In genomic region chr11:726278-726915, GRCh38 we compare ENCODE assay signal across 6 cellular contexts. TPM values are rescaled to one million over a fixed set of nuclear protein-coding genes. Genes with fewer than 3 reads are reported as not detected.
DNase-seq lines count a peak whose midpoint lies in the region; ATAC-seq lines count a peak whose summit lies in the region.

No MANE protein-coding gene starts in this region.

- no peaks in the 10 kb centered on the region for H3K9me3 Mint-ChIP-seq in activated T-helper 1 cell treated with anti-CD3 and anti-CD28 coated beads, Interleukin-12 subunit alpha, Interleukin-12 subunit beta, Interleukin-2, Interleukin-4 antibody, amounts not matched to agents 30 ng/mL and 10 ng/mL and 1 ng/mL, durations not matched to agents 14 hours and 24 hours and 36 hours

- peak overlapping the region; percentile 37 for H3K4me3 Mint-ChIP-seq in activated T-helper 1 cell treated with anti-CD3 and anti-CD28 coated beads, Interleukin-12 subunit alpha, Interleukin-12 subunit beta, Interleukin-2, Interleukin-4 antibody, amounts not matched to agents 30 ng/mL and 10 ng/mL and 1 ng/mL, durations not matched to agents 14 hours and 24 hours and 36 hours

- H3K36me3 Mint-ChIP-seq in activated T-helper 1 cell treated with anti-CD3 and anti-CD28 coated beads, Interleukin-12 subunit alpha, Interleukin-12 subunit beta, Interleukin-2, Interleukin-4 antibody, amounts not matched to agents 30 ng/mL and 10 ng/mL and 1 ng/mL, durations not matched to agents 14 hours and 24 hours and 36 hours (ENCODE audit: low read depth): peaks cover 2% of the 10 kb centered on the region

- H3K27me3 Mint-ChIP-seq in activated T-helper 1 cell treated with anti-CD3 and anti-CD28 coated beads, Interleukin-12 subunit alpha, Interleukin-12 subunit beta, Interleukin-2, Interleukin-4 antibody, amounts not matched to agents 30 ng/mL and 10 ng/mL and 1 ng/mL, durations not matched to agents 14 hours and 24 hours and 36 hours (ENCODE audit: insufficient read depth): peaks cover 11% of the 10 kb centered on the region

- no peak overlapping the region for H3K27ac Mint-ChIP-seq in activated T-helper 1 cell treated with anti-CD3 and anti-CD28 coated beads, Interleukin-12 subunit alpha, Interleukin-12 subunit beta, Interleukin-2, Interleukin-4 antibody, amounts not matched to agents 30 ng/mL and 10 ng/mL and 1 ng/mL, durations not matched to agents 14 hours and 24 hours and 36 hours

- DNase-seq in NCI-H524 (lab: John Stamatoyannopoulos, UW) (peak; percentile 22 to 61), NCI-H524 treated with DMSO at 0.1 percent for 48 hours (lab: John Stamatoyannopoulos, UW) (no peak), left kidney (ENCODE audit: low read depth, low spot score) (peak; percentile 85), AG20443 (ENCODE audit: low spot score) (no peak)
- DNase-seq in activated T-helper 1 cell treated with anti-CD3 and anti-CD28 coated beads, Interleukin-12 subunit alpha, Interleukin-12 subunit beta, Interleukin-2, Interleukin-4 antibody, amounts not matched to agents 30 ng/mL and 10 ng/mL and 1 ng/mL, durations not matched to agents 14 hours and 24 hours and 36 hours (ENCODE audit: low spot score): peak; percentile 46

- intact Hi-C loops in activated T-helper 1 cell treated with anti-CD3 and anti-CD28 coated beads, Interleukin-12 subunit alpha, Interleukin-12 subunit beta, Interleukin-2, Interleukin-4 antibody, amounts not matched to agents 30 ng/mL and 10 ng/mL and 1 ng/mL, durations not matched to agents 14 hours and 24 hours and 36 hours (cut with micrococcal nuclease): loop anchor here (2.0 to 10.0 kb wide), 2 partner anchors 166 to 282 kb away; partner anchors contain the start of genes ANO9, LMNTD2 and RASSF7

- ATAC-seq in GM21786 (IDR thresholded peaks at IDR 0.05; ENCODE audit: unreplicated experiment): no peak

- H3K4me1 Mint-ChIP-seq in activated T-helper 1 cell treated with anti-CD3 and anti-CD28 coated beads, Interleukin-12 subunit alpha, Interleukin-12 subunit beta, Interleukin-2, Interleukin-4 antibody, amounts not matched to agents 30 ng/mL and 10 ng/mL and 1 ng/mL, durations not matched to agents 14 hours and 24 hours and 36 hours (ENCODE audit: low read depth): peaks cover 8% of the 10 kb centered on the region

RNA-seq across cellular contexts. Expression of gene EPS8L2, which starts 20.4 kb away (rescaled TPM):
- 16.8 and 20.2 TPM in 2 replicates for total RNA-seq in activated T-helper 1 cell treated with anti-CD3 and anti-CD28 coated beads, Interleukin-12 subunit alpha, Interleukin-12 subunit beta, Interleukin-2, Interleukin-4 antibody, amounts not matched to agents 30 ng/mL and 10 ng/mL and 1 ng/mL, durations not matched to agents 14 hours and 24 hours and 36 hours

RNA-seq across cellular contexts. Expression of gene TALDO1, which starts 20.9 kb away (rescaled TPM):
- 269 and 283 TPM in 2 replicates for total RNA-seq in activated T-helper 1 cell treated with anti-CD3 and anti-CD28 coated beads, Interleukin-12 subunit alpha, Interleukin-12 subunit beta, Interleukin-2, Interleukin-4 antibody, amounts not matched to agents 30 ng/mL and 10 ng/mL and 1 ng/mL, durations not matched to agents 14 hours and 24 hours and 36 hours

RNA-seq across cellular contexts. Expression of gene TMEM80, which starts 30.8 kb away (rescaled TPM):
- total RNA-seq in activated T-helper 1 cell treated with anti-CD3 and anti-CD28 coated beads, Interleukin-12 subunit alpha, Interleukin-12 subunit beta, Interleukin-2, Interleukin-4 antibody, amounts not matched to agents 30 ng/mL and 10 ng/mL and 1 ng/mL, durations not matched to agents 14 hours and 24 hours and 36 hours: 14.2 and 14.7 TPM in 2 replicates

RNA-seq across cellular contexts. Expression of gene DEAF1, which starts 31.4 kb away (rescaled TPM):
- total RNA-seq in activated T-helper 1 cell treated with anti-CD3 and anti-CD28 coated beads, Interleukin-12 subunit alpha, Interleukin-12 subunit beta, Interleukin-2, Interleukin-4 antibody, amounts not matched to agents 30 ng/mL and 10 ng/mL and 1 ng/mL, durations not matched to agents 14 hours and 24 hours and 36 hours: 72.2 and 72.7 TPM in 2 replicates

RNA-seq across cellular contexts. Expression of gene GATD1, which starts 50.9 kb away (rescaled TPM):
- total RNA-seq in activated T-helper 1 cell treated with anti-CD3 and anti-CD28 coated beads, Interleukin-12 subunit alpha, Interleukin-12 subunit beta, Interleukin-2, Interleukin-4 antibody, amounts not matched to agents 30 ng/mL and 10 ng/mL and 1 ng/mL, durations not matched to agents 14 hours and 24 hours and 36 hours: 70.4 and 81.7 TPM in 2 replicates

Comparison
In these comparisons a context has a peak if more than half of its experiments do, and no peak if none do; other contexts are left out.
1. DNase-seq: peak in NCI-H524 (2 of 2), activated T-helper 1 cell treated with anti-CD3 and anti-CD28 coated beads, Interleukin-12 subunit alpha, Interleukin-12 subunit beta, Interleukin-2, Interleukin-4 antibody, amounts not matched to agents 30 ng/mL and 10 ng/mL and 1 ng/mL, durations not matched to agents 14 hours and 24 hours and 36 hours (single experiment) and left kidney (single experiment); none in NCI-H524 treated with DMSO at 0.1 percent for 48 hours (single experiment) and AG20443 (single experiment).